16 cellular contexts compared by ENCODE assay signal in the genomic region with DNA sequence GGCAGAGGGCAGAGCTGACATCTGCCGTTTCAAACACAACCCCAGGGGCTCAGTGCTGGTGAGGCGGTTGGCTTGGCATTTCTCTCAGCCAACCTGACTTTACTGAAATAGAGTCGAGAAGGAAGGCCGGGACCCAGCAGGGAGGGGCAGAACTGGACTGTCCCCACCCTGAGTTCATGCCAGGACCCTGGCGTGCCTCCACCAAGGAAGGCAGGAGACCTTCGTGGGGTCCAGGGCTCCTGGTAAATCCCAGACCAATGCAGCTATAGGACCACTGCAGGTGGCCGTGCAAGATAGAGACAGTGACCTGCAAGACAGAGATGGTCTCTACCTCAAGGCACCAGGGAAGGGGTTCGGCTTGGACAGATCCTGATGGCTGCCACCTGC.
A peak's percentile ranks its signal among the peaks of the same experiment; 100 is the strongest.
DNase-seq lines count a peak whose midpoint lies in the region; ATAC-seq and TF ChIP-seq lines count a peak whose summit lies in the region.
"Had no signal": no experiment of that assay in that cellular context is flagged by ENCODE, and none has a peak within 500 bp of the region (broad histone marks: within the 10 kb centered on the region; RNA-seq: fewer than 3 reads in every experiment).

No MANE protein-coding gene starts in this region.

- H3K36me3 ChIP-seq in WERI-Rb-1 (no peaks in the 10 kb centered on the region), upper lobe of right lung (no peaks in the 10 kb centered on the region), heart left ventricle (no peaks in the 10 kb centered on the region)
- H3K36me3 ChIP-seq: BLaER1 had no signal

- H3K27ac Mint-ChIP-seq in osteocyte (ENCODE audit: unreplicated experiment) = peak overlapping the region; percentile 94

- peaks cover 3% of the 10 kb centered on the region for H3K36me3 Mint-ChIP-seq in osteocyte (ENCODE audit: unreplicated experiment)

- no peaks in the 10 kb centered on the region for H3K27me3 Mint-ChIP-seq in osteocyte (ENCODE audit: unreplicated experiment)

- H3K27ac ChIP-seq in WERI-Rb-1 (peak overlapping the region; percentile 62), upper lobe of right lung (peak overlapping the region; percentile 60), heart left ventricle (peak overlapping the region in 1 of 12 donors; percentile 75)
- H3K27ac ChIP-seq: BLaER1, epithelial cell of prostate, psoas muscle had no signal

- H3K4me1 ChIP-seq in upper lobe of right lung (peaks cover 3% of the 10 kb centered on the region), heart left ventricle (peaks cover 0 to 7% (median 0%) of the 10 kb centered on the region in 12 donors)
- H3K4me1 ChIP-seq: BLaER1, psoas muscle had no signal

- no peak for TF ChIP-seq POLR2A in heart left ventricle (IDR thresholded peaks at IDR 0.05)

- H3K9me3 ChIP-seq in WERI-Rb-1 (ENCODE audit: severe bottlenecking) = no peaks in the 10 kb centered on the region
- no peaks in the 10 kb centered on the region for H3K9me3 ChIP-seq in upper lobe of right lung
- H3K9me3 ChIP-seq in heart left ventricle = peaks cover 0 to 6% (median 0%) of the 10 kb centered on the region in 12 donors
- H3K9me3 ChIP-seq: BLaER1, psoas muscle had no signal

- DNase-seq in WERI-Rb-1 (no peak), fibroblast of pulmonary artery (ENCODE audit: low read depth) (no peak), osteocyte (ENCODE audit: extremely low spot score, unreplicated experiment) (no peak), upper lobe of right lung (no peak), NCI-H69 (lab: John Stamatoyannopoulos, UW) (no peak), heart left ventricle (no peak)
- DNase-seq: activated CD4-positive, CD25-positive, alpha-beta regulatory T cell treated with anti-CD3 and anti-CD28 coated beads, Interleukin-2, amount 50 U/mL, for 72 hours; activated gamma-delta T cell; DMS153; NCI-H526 treated with DMSO at 0.1 percent for 48 hours; stimulated activated CD4-positive, alpha-beta T cell treated with anti-CD3 and anti-CD28 coated beads, Interleukin-15, amount 100 ng/mL, for 24 hours; stimulated activated naive CD8-positive, alpha-beta T cell treated with anti-CD3 and anti-CD28 coated beads, Interleukin-15, Interleukin-2, amounts not matched to agents 100 U/mL and 50 U/mL, for 24 hours had no signal

- ATAC-seq in upper lobe of right lung (no peak), heart left ventricle (no peak), HG02870 (IDR thresholded peaks at IDR 0.05; ENCODE audit: unreplicated experiment) (no peak)
- ATAC-seq: psoas muscle; stimulated activated naive CD8-positive, alpha-beta T cell treated with anti-CD3 and anti-CD28 coated beads, Interleukin-15, Interleukin-2, amounts not matched to agents 100 U/mL and 50 U/mL, for 24 hours had no signal

- TF ChIP-seq CTCF in WERI-Rb-1 (IDR thresholded peaks at IDR 0.05; ENCODE audit: low read depth, low read length) (no peak), fibroblast of pulmonary artery (IDR thresholded peaks at IDR 0.05; ENCODE audit: low read length, missing control alignments) (no peak), osteocyte (IDR thresholded peaks at IDR 0.05) (no peak), upper lobe of right lung (IDR thresholded peaks at IDR 0.05) (no peak), heart left ventricle (IDR thresholded peaks at IDR 0.05) (no peak)

- H3K27me3 ChIP-seq in WERI-Rb-1 (ENCODE audit: insufficient read depth, low read depth, severe bottlenecking) (no peaks in the 10 kb centered on the region), upper lobe of right lung (no peaks in the 10 kb centered on the region), heart left ventricle (no peaks in the 10 kb centered on the region)
- H3K27me3 ChIP-seq: BLaER1 had no signal

- no peak overlapping the region for H3K4me3 ChIP-seq in WERI-Rb-1 (ENCODE audit: low read depth, low read length)
- peak overlapping the region; percentile 44 for H3K4me3 ChIP-seq in fibroblast of pulmonary artery (replicated peaks; ENCODE audit: low read depth, low read length)
- no peak overlapping the region for H3K4me3 ChIP-seq in upper lobe of right lung
- H3K4me3 ChIP-seq in heart left ventricle = no peak overlapping the region
- H3K4me3 ChIP-seq: BLaER1, psoas muscle had no signal

- peak overlapping the region; percentile 56 for H3K4me3 Mint-ChIP-seq in osteocyte (ENCODE audit: unreplicated experiment)

- peaks cover 5% of the 10 kb centered on the region for H3K9me3 Mint-ChIP-seq in osteocyte (ENCODE audit: unreplicated experiment)

- WGBS in heart left ventricle, 4 donors = 78 to 85% (median 82%) methylated on average over 8 of the region's 8 CpGs

- peaks cover 51% of the 10 kb centered on the region for H3K4me1 Mint-ChIP-seq in osteocyte (ENCODE audit: unreplicated experiment)

- intact Hi-C loops in upper lobe of right lung (cut with DNase I) (no loop called here), heart left ventricle (cut with DNase I) (no loop called here)
